Comparison of ENCODE assay signal across 8 cellular contexts in genomic region chr5:180804129-180804601, GRCh38. TPM values are rescaled to one million over a fixed set of nuclear protein-coding genes. Genes with fewer than 3 reads are reported as not detected.
DNase-seq lines count a peak whose midpoint lies in the region; ATAC-seq and TF ChIP-seq lines count a peak whose summit lies in the region.

No MANE protein-coding gene starts in this region.

- peak overlapping the region; percentile 98 for H3K4me2 ChIP-seq in smooth muscle cell

- no peak overlapping the region for H3K9ac ChIP-seq in smooth muscle cell (ENCODE audit: low read depth)

- H3K4me1 ChIP-seq in Peyer's patch (peaks cover 11 to 85% (median 61%) of the 10 kb centered on the region in 4 donors), smooth muscle cell (ENCODE audit: low read depth) (peaks cover 44% of the 10 kb centered on the region)

- DNase-seq in Peyer's patch (peak in 2 of 3 donors; percentile 25 to 47), erythroblast (lab: John Stamatoyannopoulos, UW) (no peak), smooth muscle cell (lab: John Stamatoyannopoulos, UW; ENCODE audit: unreplicated experiment) (no peak), NCI-H2029 (lab: John Stamatoyannopoulos, UW) (no peak)

- H3K36me3 ChIP-seq in Peyer's patch (no peaks in the 10 kb centered on the region), smooth muscle cell (ENCODE audit: low read depth) (no peaks in the 10 kb centered on the region)

- H3K27ac ChIP-seq in Peyer's patch (peak overlapping the region; percentile 96 to 99 (median 98)), smooth muscle cell (ENCODE audit: low read depth) (no peak overlapping the region)

- peak overlapping the region; percentile 73 to 97 (median 90) for H3K4me3 ChIP-seq in Peyer's patch
- H3K4me3 ChIP-seq in smooth muscle cell = no peak overlapping the region

- WGBS in smooth muscle cell (ENCODE audit: low lambda C conversion rate) = 94% methylated on average over 22 of the region's 22 CpGs

- no peak for TF ChIP-seq POLR2A in Peyer's patch (IDR thresholded peaks at IDR 0.05)
- peak; percentile 6 for TF ChIP-seq POLR2A in erythroblast (IDR thresholded peaks at IDR 0.05; ENCODE audit: low read length)

- peaks cover 30% of the 10 kb centered on the region for H4K20me1 ChIP-seq in smooth muscle cell (ENCODE audit: low read depth)

- H3K79me2 ChIP-seq in smooth muscle cell (ENCODE audit: low read depth) = peaks cover 72% of the 10 kb centered on the region

- no peak overlapping the region for H2AFZ ChIP-seq in smooth muscle cell (ENCODE audit: low read depth)

- ATAC-seq in GM19395 (IDR thresholded peaks at IDR 0.05; ENCODE audit: unreplicated experiment) (peak; percentile 8), GM21786 (IDR thresholded peaks at IDR 0.05; ENCODE audit: unreplicated experiment) (no peak), GM21528 (IDR thresholded peaks at IDR 0.05; ENCODE audit: low FRiP score, unreplicated experiment) (no peak), GM18502 (IDR thresholded peaks at IDR 0.05; ENCODE audit: poor library complexity, unreplicated experiment) (no peak)

- peaks cover 5% of the 10 kb centered on the region for H3F3A ChIP-seq in smooth muscle cell (ENCODE audit: low read depth)

- no peaks in the 10 kb centered on the region for H3K9me3 ChIP-seq in Peyer's patch
- H3K9me3 ChIP-seq in smooth muscle cell (replicated peaks; ENCODE audit: low read depth) = no peaks in the 10 kb centered on the region

- no peaks in the 10 kb centered on the region for H3K27me3 ChIP-seq in Peyer's patch
- H3K27me3 ChIP-seq in smooth muscle cell (ENCODE audit: low read depth) = no peaks in the 10 kb centered on the region

- TF ChIP-seq CTCF in Peyer's patch (IDR thresholded peaks at IDR 0.05) = no peak
- TF ChIP-seq CTCF in smooth muscle cell (IDR thresholded peaks at IDR 0.05; ENCODE audit: borderline replicate concordance, insufficient read depth, poor library complexity, severe bottlenecking) = no peak

RNA-seq across cellular contexts. Expression of gene MGAT1, which starts 1.6 kb away (rescaled TPM):
- total RNA-seq in Peyer's patch (100 to 1,000 TPM; 102 to 155 (median 144) TPM), smooth muscle cell (128 and 144 TPM in 2 replicates)
- polyA plus RNA-seq in smooth muscle cell = 149 and 161 TPM in 2 replicates

RNA-seq across cellular contexts. Expression of gene ZFP62, which starts 56.9 kb away (rescaled TPM):
- total RNA-seq in Peyer's patch (10 to 100 TPM; 22.4 to 45.8 (median 36.4) TPM), smooth muscle cell (9.2 and 14.5 TPM in 2 replicates)
- polyA plus RNA-seq in smooth muscle cell = 6.4 and 10.0 TPM in 2 replicates

Comparison
In these comparisons a context has a peak if more than half of its experiments do, and no peak if none do; other contexts are left out.
1. DNase-seq: peak in Peyer's patch (2 of 3); none in erythroblast (0 of 2), smooth muscle cell (single experiment) and NCI-H2029 (single experiment).